Comparison of ENCODE assay signal across 10 cellular contexts in the genomic region with DNA sequence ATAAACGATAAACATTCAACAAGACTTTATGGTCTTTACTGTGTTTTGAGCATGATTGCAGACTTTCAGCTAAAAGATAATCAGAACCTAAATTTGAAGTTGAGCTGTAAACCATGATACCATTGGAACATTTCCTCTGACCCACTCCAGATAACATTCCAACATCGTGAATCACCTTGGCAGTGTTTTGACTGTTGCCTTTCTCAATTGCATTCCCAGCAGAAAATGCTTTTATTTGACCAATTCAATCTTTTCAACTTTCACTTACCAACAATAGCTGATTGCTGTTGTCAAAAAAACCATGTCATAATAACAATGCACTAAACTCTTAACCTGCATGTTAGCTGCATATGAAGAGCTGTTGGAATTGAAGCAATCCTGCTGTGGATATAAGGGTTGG.
DNase-seq lines count a peak whose midpoint lies in the region; ATAC-seq and TF ChIP-seq lines count a peak whose summit lies in the region.
"Had no signal": no experiment of that assay in that cellular context is flagged by ENCODE, and none has a peak within 500 bp of the region (broad histone marks: within the 10 kb centered on the region; RNA-seq: fewer than 3 reads in every experiment).

No MANE protein-coding gene starts in this region.

- H3K27ac ChIP-seq in endodermal cell (ENCODE audit: low read depth, low read length), result no peak overlapping the region

- no peak for ATAC-seq in activated T-helper 17 cell treated with anti-CD3 and anti-CD28 coated beads, Interleukin-2, amount 50 U/mL, for 72 hours (replicated peaks)
- no peak for ATAC-seq in GM18502 (IDR thresholded peaks at IDR 0.05; ENCODE audit: poor library complexity, unreplicated experiment)

- peaks cover 10% of the 10 kb centered on the region for H3K27me3 ChIP-seq in endodermal cell (ENCODE audit: control insufficient read depth, insufficient read depth, low read length, poor library complexity, severe bottlenecking)

- peaks cover 18% of the 10 kb centered on the region for H3K4me1 Mint-ChIP-seq in endodermal cell
- no peaks in the 10 kb centered on the region for H3K4me1 Mint-ChIP-seq in activated T-helper 17 cell treated with anti-CD3 and anti-CD28 coated beads, Interleukin-2, amount 50 U/mL, for 72 hours
- H3K4me1 Mint-ChIP-seq: CD4-positive, CD25-positive, alpha-beta regulatory T cell had no signal

- peak overlapping the region; percentile 55 for H3K27ac Mint-ChIP-seq in endodermal cell
- H3K27ac Mint-ChIP-seq in activated T-helper 17 cell treated with anti-CD3 and anti-CD28 coated beads, Interleukin-2, amount 50 U/mL, for 72 hours, result no peak overlapping the region
- H3K27ac Mint-ChIP-seq: CD4-positive, CD25-positive, alpha-beta regulatory T cell had no signal

- H3K9me3 ChIP-seq in endodermal cell (ENCODE audit: control insufficient read depth, low read length), result no peaks in the 10 kb centered on the region

- peaks cover 2% of the 10 kb centered on the region for H3K27me3 Mint-ChIP-seq in endodermal cell (ENCODE audit: insufficient read depth)
- H3K27me3 Mint-ChIP-seq in activated T-helper 17 cell treated with anti-CD3 and anti-CD28 coated beads, Interleukin-2, amount 50 U/mL, for 72 hours, result no peaks in the 10 kb centered on the region

- H3K36me3 ChIP-seq in endodermal cell (ENCODE audit: control insufficient read depth, insufficient read depth, low read length), result no peaks in the 10 kb centered on the region

- no peak for TF ChIP-seq CTCF in AG04449 (IDR thresholded peaks at IDR 0.05; ENCODE audit: insufficient read depth, low read length, missing control alignments)
- TF ChIP-seq CTCF in endodermal cell (conservative IDR thresholded peaks at IDR 0.05), result no peak

- no peak overlapping the region for H3K9ac ChIP-seq in endodermal cell (ENCODE audit: extremely low read depth, low read length, poor library complexity, severe bottlenecking)

- H3K4me3 Mint-ChIP-seq in endodermal cell, result no peak overlapping the region
- no peak overlapping the region for H3K4me3 Mint-ChIP-seq in activated T-helper 17 cell treated with anti-CD3 and anti-CD28 coated beads, Interleukin-2, amount 50 U/mL, for 72 hours
- H3K4me3 Mint-ChIP-seq: CD4-positive, CD25-positive, alpha-beta regulatory T cell had no signal

- CTCF ChIA-PET in AG04449 (lab: Yijun Ruan, JAX), result interaction anchor here (1.1 kb wide), 1 partner anchor 221 kb away, joined by 3 read pairs; no protein-coding TSS in a partner anchor

- H3K4me1 ChIP-seq in endodermal cell (ENCODE audit: control insufficient read depth, insufficient read depth, low read length), result peaks cover 5% of the 10 kb centered on the region

- DNase-seq in AG04449 (ENCODE audit: low read depth, low spot score) (peak; percentile 29), M059J (ENCODE audit: low read depth) (peak; percentile 79), endodermal cell (no peak), lung microvascular endothelial cell (ENCODE audit: low read depth in 2 of 2) (peak; percentile 94 to 96), T-helper 2 cell (no peak), GM19238 (ENCODE audit: insufficient read length, low spot score) (no peak)
- DNase-seq: CD4-positive, CD25-positive, alpha-beta regulatory T cell; SIG-M5 had no signal

- 25 to 62% methylated on average over 1 to 2 of the region's 2 CpGs for WGBS in endodermal cell (ENCODE audit: insufficient coverage in 1 of 2, insufficient read length in 1 of 2), 2 experiments

- H3K36me3 Mint-ChIP-seq in endodermal cell (ENCODE audit: low read depth), result no peaks in the 10 kb centered on the region
- no peaks in the 10 kb centered on the region for H3K36me3 Mint-ChIP-seq in activated T-helper 17 cell treated with anti-CD3 and anti-CD28 coated beads, Interleukin-2, amount 50 U/mL, for 72 hours (ENCODE audit: low read depth)
- H3K36me3 Mint-ChIP-seq: CD4-positive, CD25-positive, alpha-beta regulatory T cell had no signal

- POLR2A ChIA-PET in AG04449 (lab: Yijun Ruan, JAX), result no interaction called here

- no peak overlapping the region for H3K4me3 ChIP-seq in AG04449 (ENCODE audit: low read depth, low read length)
- no peak overlapping the region for H3K4me3 ChIP-seq in endodermal cell (ENCODE audit: low read length)

- H3K9me3 Mint-ChIP-seq in endodermal cell, result peaks cover 3% of the 10 kb centered on the region
- no peaks in the 10 kb centered on the region for H3K9me3 Mint-ChIP-seq in activated T-helper 17 cell treated with anti-CD3 and anti-CD28 coated beads, Interleukin-2, amount 50 U/mL, for 72 hours

Comparison
In these comparisons a context has a peak if more than half of its experiments do, and no peak if none do; other contexts are left out.
1. DNase-seq: peak in AG04449 (single experiment), M059J (single experiment) and lung microvascular endothelial cell (2 of 2); none in endodermal cell (single experiment), T-helper 2 cell (0 of 5) and GM19238 (single experiment).